22 cellular contexts compared by ENCODE assay signal in genomic region chr10:672139-672538, GRCh38.
"Had no signal": no experiment of that assay in that cellular context is flagged by ENCODE, and none has a peak within 500 bp of the region (broad histone marks: within the 10 kb centered on the region; RNA-seq: fewer than 3 reads in every experiment).

No MANE protein-coding gene starts in this region.

- ATAC-seq: left lung; natural killer cell treated with Interleukin-12 subunit alpha and Interleukin-12 subunit beta and Interleukin-15 and Interleukin-18, amount 100 ng/mL, for 72 hours; stimulated activated naive CD8-positive, alpha-beta T cell treated with anti-CD3 and anti-CD28 coated beads, Interleukin-15, Interleukin-2, amounts not matched to agents 100 U/mL and 50 U/mL, for 24 hours had no signal

- H3K36me3 Mint-ChIP-seq: activated naive CD8-positive, alpha-beta T cell; natural killer cell treated with Interleukin-12 subunit alpha and Interleukin-12 subunit beta and Interleukin-15 and Interleukin-18, amount 100 ng/mL, for 72 hours had no signal

- H3K27ac ChIP-seq: adrenal gland, breast epithelium, coronary artery, heart right ventricle, left lung, SJSA1 had no signal

- H3K4me3 Mint-ChIP-seq: activated naive CD8-positive, alpha-beta T cell; activated T-cell treated with anti-CD3 and anti-CD28 coated beads, Interleukin-2, amount 50 U/mL, for 24 hours; natural killer cell treated with Interleukin-12 subunit alpha and Interleukin-12 subunit beta and Interleukin-15 and Interleukin-18, amount 100 ng/mL, for 72 hours had no signal

- H3K9me3 Mint-ChIP-seq: activated T-cell treated with anti-CD3 and anti-CD28 coated beads, Interleukin-2, amount 50 U/mL, for 24 hours; natural killer cell treated with Interleukin-12 subunit alpha and Interleukin-12 subunit beta and Interleukin-15 and Interleukin-18, amount 100 ng/mL, for 72 hours had no signal

- H3K27ac Mint-ChIP-seq: activated naive CD8-positive, alpha-beta T cell; activated T-cell treated with anti-CD3 and anti-CD28 coated beads, Interleukin-2, amount 50 U/mL, for 24 hours; activated T-helper 2 cell treated with anti-CD3 and anti-CD28 coated beads, Interferon-gamma antibody, Interleukin-2, Interleukin-4, amounts not matched to agents 10 μg/mL and 5 μg/mL and 100 μg/mL, durations not matched to agents 14 hours and 24 hours and 36 hours; natural killer cell treated with Interleukin-12 subunit alpha and Interleukin-12 subunit beta and Interleukin-15 and Interleukin-18, amount 100 ng/mL, for 72 hours had no signal

- FAIRE-seq: TTC549 had no signal

- H3K27me3 ChIP-seq: adrenal gland, breast epithelium, heart right ventricle, left lung, SJSA1 had no signal

- H3K36me3 ChIP-seq: adrenal gland, breast epithelium, heart right ventricle, left lung had no signal

- DNase-seq: activated CD4-positive, alpha-beta T cell treated with anti-CD3 and anti-CD28 coated beads, Interleukin-2, amount 50 U/mL, for 4 hours; activated CD8-positive, alpha-beta memory T cell treated with anti-CD3 and anti-CD28 coated beads for 24 hours; activated CD8-positive, alpha-beta memory T cell treated with anti-CD3 and anti-CD28 coated beads, Interleukin-2, amount 50 U/mL, for 4 hours; activated naive CD4-positive, alpha-beta T cell; activated T-cell treated with anti-CD3 and anti-CD28 coated beads, Interleukin-2, amount 50 U/mL, for 24 hours; adrenal gland; heart right ventricle; left lung; midbrain; occipital lobe; retina; stimulated activated CD4-positive, alpha-beta T cell treated with anti-CD3 and anti-CD28 coated beads, Interleukin-4, amount 100 ng/mL, for 24 hours; stimulated activated naive CD8-positive, alpha-beta T cell treated with anti-CD3 and anti-CD28 coated beads, Interleukin-15, Interleukin-2, amounts not matched to agents 100 U/mL and 50 U/mL, for 24 hours; T-helper 1 cell; trophoblast cell had no signal

- H3K4me3 ChIP-seq: adrenal gland, breast epithelium, coronary artery, heart right ventricle, left lung, SJSA1 had no signal

- H3K9me3 ChIP-seq: adrenal gland, breast epithelium had no signal

- H3K4me1 ChIP-seq: breast epithelium, left lung had no signal
